ENCODE assay signal across 23 cellular contexts in the genomic region with DNA sequence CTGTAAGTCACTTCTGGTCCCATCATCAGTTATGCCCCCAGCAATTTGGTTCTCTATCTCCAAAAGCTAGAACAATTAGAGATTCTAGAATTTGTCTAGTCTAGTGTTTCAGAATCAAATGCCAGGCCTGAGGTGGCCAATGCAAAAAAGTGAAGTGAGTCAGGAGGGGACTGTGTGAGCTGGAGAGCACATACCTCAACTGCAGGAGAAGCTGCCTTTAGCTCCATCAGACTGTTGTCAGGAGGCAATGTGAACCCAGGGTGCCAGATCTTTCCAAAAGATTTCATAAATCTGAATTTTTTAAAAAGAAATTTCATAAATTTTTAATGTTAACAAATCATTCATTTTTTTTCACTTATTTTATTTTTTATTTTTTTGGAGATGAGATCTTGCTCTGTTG.
A peak's percentile ranks its signal among the peaks of the same experiment; 100 is the strongest.
DNase-seq lines count a peak whose midpoint lies in the region; ATAC-seq, FAIRE-seq and TF ChIP-seq lines count a peak whose summit lies in the region.
"Had no signal": no experiment of that assay in that cellular context is flagged by ENCODE, and none has a peak within 500 bp of the region (broad histone marks: within the 10 kb centered on the region; RNA-seq: fewer than 3 reads in every experiment).

No MANE protein-coding gene starts in this region.

- DNase-seq in DND-41 (no peak), GM12878 (ENCODE audit: low read depth, low spot score) (no peak), NCI-H2081 (lab: John Stamatoyannopoulos, UW) (no peak), Right ventricle myocardium superior (no peak)
- no peak for DNase-seq in T-helper 2 cell treated with Interferon-gamma antibody and Interleukin-4, amounts not matched to agents 5 μg/mL and 100 μg/mL, for 36 hours (ENCODE audit: low spot score)
- DNase-seq: 8988T; ACHN; AML-193; BE2C; Caco-2; CD4-positive, CD25-positive, alpha-beta regulatory T cell; CD8-positive, alpha-beta T cell; DMS153; EL; GF-D8; H9 had no signal

- H2AFZ ChIP-seq in DND-41 (ENCODE audit: low read depth, low read length) (0 out of 2 replicates have a peak overlapping the region, but pooled peaks have one; percentile 41), GM12878 (ENCODE audit: control insufficient read depth, low read depth, low read length) (no peak overlapping the region)
- H2AFZ ChIP-seq: GM23338 had no signal

- no peak for FAIRE-seq in GM12878 (lab: Jason Lieb, UNC)
- FAIRE-seq: A549, GM12892 had no signal

- H3K4me2 ChIP-seq in BLaER1 (peak overlapping the region; percentile 13), DND-41 (ENCODE audit: insufficient read depth, low read length) (no peak overlapping the region), GM12878 (ENCODE audit: control insufficient read depth, insufficient read depth) (no peak overlapping the region)
- H3K4me2 ChIP-seq: A549, GM23338 had no signal

- no TSS peak for BruUV-seq in GM12878 (replicated peaks; lab: Mats Ljungman, UMichigan)

- intact Hi-C loops in GM12878 (cut with micrococcal nuclease; ENCODE audit: unreplicated experiment): no loop called here
- intact Hi-C loops in Right ventricle myocardium superior (cut with DNase I): no loop called here

- H3K4me3 ChIP-seq in BLaER1 (no peak overlapping the region), DND-41 (ENCODE audit: low read depth in 1 of 2, low read length in 2 of 2) (no peak overlapping the region), GM12878 (no peak overlapping the region)
- H3K4me3 ChIP-seq: A549, GM23338 had no signal

- no peak for TF ChIP-seq RAD21 in GM12878 (IDR thresholded peaks at IDR 0.05; ENCODE audit: insufficient read depth, low read depth, low read length)

- in situ Hi-C loops in GM12878 (cut with MboI): no loop called here

- RAD21 ChIA-PET in GM12878 (lab: Charles Lee; ENCODE audit: unreplicated experiment): interaction anchor here (1.0 to 2.1 kb wide), 4 partner anchors 10 to 526 kb away, joined by 3 to 6 read pairs (median 3); no protein-coding TSS in a partner anchor

- no peaks in the 10 kb centered on the region for H3K36me3 ChIP-seq in BLaER1
- H3K36me3 ChIP-seq in DND-41 (ENCODE audit: insufficient read depth, low read length): no peaks in the 10 kb centered on the region
- no peaks in the 10 kb centered on the region for H3K36me3 ChIP-seq in GM12878 (ENCODE audit: control insufficient read depth in 2 of 2, insufficient read depth in 2 of 2, low read length in 1 of 2)
- H3K36me3 ChIP-seq: BE2C had no signal

- H3K36me3 Mint-ChIP-seq in stimulated activated memory B cell treated with anti-CD40 and anti-IgM and Interleukin-4, amounts not matched to agents 10 μg/mL and 1 μg/mL and 100 μg/mL, for 72 hours: no peaks in the 10 kb centered on the region
- H3K36me3 Mint-ChIP-seq in T-helper 2 cell treated with Interferon-gamma antibody and Interleukin-4, amounts not matched to agents 5 μg/mL and 100 μg/mL, for 36 hours (ENCODE audit: low read depth): peaks cover 1% of the 10 kb centered on the region
- H3K36me3 Mint-ChIP-seq: CD4-positive, CD25-positive, alpha-beta regulatory T cell; CD8-positive, alpha-beta T cell had no signal

- H3K4me3 Mint-ChIP-seq in stimulated activated memory B cell treated with anti-CD40 and anti-IgM and Interleukin-4, amounts not matched to agents 10 μg/mL and 1 μg/mL and 100 μg/mL, for 72 hours: no peak overlapping the region
- no peak overlapping the region for H3K4me3 Mint-ChIP-seq in T-helper 2 cell treated with Interferon-gamma antibody and Interleukin-4, amounts not matched to agents 5 μg/mL and 100 μg/mL, for 36 hours
- H3K4me3 Mint-ChIP-seq: CD4-positive, CD25-positive, alpha-beta regulatory T cell; CD8-positive, alpha-beta T cell; GM23338; H9 had no signal

- ATAC-seq in DND-41 (ENCODE audit: insufficient read depth, low read depth) (no peak), GM12878 (peak; percentile 40; the same call in 2 of the 3 replicates), Right ventricle myocardium superior (ENCODE audit: poor library complexity) (no peak)
- ATAC-seq in stimulated activated memory B cell treated with anti-CD40 and anti-IgM and Interleukin-4, amounts not matched to agents 10 μg/mL and 1 μg/mL and 100 μg/mL, for 72 hours: peak; percentile 47
- ATAC-seq: A549; CD8-positive, alpha-beta T cell; GM23338; HCT116 had no signal

- H3K4me1 ChIP-seq in BLaER1 (peaks cover 15% of the 10 kb centered on the region), DND-41 (ENCODE audit: insufficient read depth, low read length) (no peaks in the 10 kb centered on the region; the same call in 1 of the 2 replicates), GM12878 (ENCODE audit: control insufficient read depth, insufficient read depth, low read length) (no peaks in the 10 kb centered on the region)
- H3K4me1 ChIP-seq: A549, BE2C, Caco-2 had no signal

- CTCF ChIA-PET in GM12878 (lab: Yijun Ruan, JAX): interaction anchor here (1.1 to 1.9 kb wide), 4 partner anchors 10 to 125 kb away, joined by 3 to 8 read pairs (median 4); no protein-coding TSS in a partner anchor

- SMC1A ChIA-PET in GM12878 (lab: Charles Lee; ENCODE audit: uncharacterized antibody, unreplicated experiment): interaction anchor here (0.6 to 2.2 kb wide), 12 partner anchors 10 to 208 kb away, joined by 3 to 7 read pairs (median 3); no protein-coding TSS in a partner anchor

- no peak for TF ChIP-seq EP300 in GM12878 (IDR thresholded peaks at IDR 0.05; ENCODE audit: borderline replicate concordance in 1 of 2, control insufficient read depth in 1 of 2, low read depth in 2 of 2, low read length in 2 of 2)

- H3K9ac ChIP-seq in BLaER1 (no peak overlapping the region), DND-41 (ENCODE audit: low read depth, low read length) (no peak overlapping the region), GM12878 (ENCODE audit: control insufficient read depth, insufficient read depth, low read length) (no peak overlapping the region)

- H3K27me3 Mint-ChIP-seq in stimulated activated memory B cell treated with anti-CD40 and anti-IgM and Interleukin-4, amounts not matched to agents 10 μg/mL and 1 μg/mL and 100 μg/mL, for 72 hours: no peaks in the 10 kb centered on the region
- no peaks in the 10 kb centered on the region for H3K27me3 Mint-ChIP-seq in T-helper 2 cell treated with Interferon-gamma antibody and Interleukin-4, amounts not matched to agents 5 μg/mL and 100 μg/mL, for 36 hours (ENCODE audit: low read depth)

- H3K9me3 ChIP-seq in BLaER1 (no peaks in the 10 kb centered on the region), DND-41 (ENCODE audit: insufficient read depth, low read length, severe bottlenecking) (no peaks in the 10 kb centered on the region), GM12878 (replicated peaks; ENCODE audit: control insufficient read depth, insufficient read depth, low read length) (no peaks in the 10 kb centered on the region)
- H3K9me3 ChIP-seq: A549, BE2C, Caco-2 had no signal

- H3K27ac ChIP-seq in BLaER1: no peak overlapping the region
- H3K27ac ChIP-seq in DND-41 (ENCODE audit: low read length): no peak overlapping the region
- no peak overlapping the region for H3K27ac ChIP-seq in GM12878 (ENCODE audit: control insufficient read depth, insufficient read depth)
- H3K27ac ChIP-seq: A549, C4-2B had no signal

- H3K79me2 ChIP-seq in DND-41 (ENCODE audit: insufficient read depth, low read length) (no peaks in the 10 kb centered on the region), GM12878 (ENCODE audit: control insufficient read depth, insufficient read depth, low read length) (no peaks in the 10 kb centered on the region)

- H3K4me1 Mint-ChIP-seq in stimulated activated memory B cell treated with anti-CD40 and anti-IgM and Interleukin-4, amounts not matched to agents 10 μg/mL and 1 μg/mL and 100 μg/mL, for 72 hours: no peaks in the 10 kb centered on the region
- peaks cover 12% of the 10 kb centered on the region for H3K4me1 Mint-ChIP-seq in T-helper 2 cell treated with Interferon-gamma antibody and Interleukin-4, amounts not matched to agents 5 μg/mL and 100 μg/mL, for 36 hours (ENCODE audit: low read depth)

- H3K27me3 ChIP-seq in BLaER1 (no peaks in the 10 kb centered on the region), DND-41 (ENCODE audit: insufficient read depth, low read length, poor library complexity) (no peaks in the 10 kb centered on the region), GM12878 (replicated peaks in 1 of 2; ENCODE audit: control insufficient read depth in 2 of 2, insufficient read depth in 2 of 2, low read length in 1 of 2) (no peaks in the 10 kb centered on the region)
- H3K27me3 ChIP-seq: BE2C had no signal

- no peak for TF ChIP-seq CTCF in DND-41 (IDR thresholded peaks at IDR 0.05; ENCODE audit: borderline replicate concordance, extremely low read depth, low read length, poor library complexity, severe bottlenecking)
- no peak for TF ChIP-seq CTCF in GM12878 (IDR thresholded peaks at IDR 0.05 in 2 of 3, conservative IDR thresholded peaks at IDR 0.05 in 1 of 3; ENCODE audit: control insufficient read depth in 2 of 3, extremely low read depth in 1 of 3, insufficient read depth in 1 of 3, low read depth in 3 of 3, low read length in 3 of 3)

- no peak for TF ChIP-seq POLR2A in GM12878 (IDR thresholded peaks at IDR 0.05; ENCODE audit: low read depth, low read length)

- POLR2A ChIA-PET in GM12878 (lab: Charles Lee): interaction anchor here (1.0 kb wide), 1 partner anchor 204 kb away, joined by 4 read pairs; no protein-coding TSS in a partner anchor

- H3K9me3 Mint-ChIP-seq in stimulated activated memory B cell treated with anti-CD40 and anti-IgM and Interleukin-4, amounts not matched to agents 10 μg/mL and 1 μg/mL and 100 μg/mL, for 72 hours: no peaks in the 10 kb centered on the region
- H3K9me3 Mint-ChIP-seq in T-helper 2 cell treated with Interferon-gamma antibody and Interleukin-4, amounts not matched to agents 5 μg/mL and 100 μg/mL, for 36 hours: no peaks in the 10 kb centered on the region
- H3K9me3 Mint-ChIP-seq: CD4-positive, CD25-positive, alpha-beta regulatory T cell; CD8-positive, alpha-beta T cell; GM23338; H9 had no signal

- no peak overlapping the region for H3K27ac Mint-ChIP-seq in stimulated activated memory B cell treated with anti-CD40 and anti-IgM and Interleukin-4, amounts not matched to agents 10 μg/mL and 1 μg/mL and 100 μg/mL, for 72 hours
- H3K27ac Mint-ChIP-seq in T-helper 2 cell treated with Interferon-gamma antibody and Interleukin-4, amounts not matched to agents 5 μg/mL and 100 μg/mL, for 36 hours: no peak overlapping the region
- H3K27ac Mint-ChIP-seq: CD4-positive, CD25-positive, alpha-beta regulatory T cell; CD8-positive, alpha-beta T cell; GM23338; H9 had no signal

- no peaks in the 10 kb centered on the region for H4K20me1 ChIP-seq in BLaER1
- no peaks in the 10 kb centered on the region for H4K20me1 ChIP-seq in DND-41 (ENCODE audit: insufficient read depth, low read length)
- H4K20me1 ChIP-seq in GM12878 (ENCODE audit: control insufficient read depth, insufficient read depth): no peaks in the 10 kb centered on the region

TF ChIP-seq in GM12878, 131 proteins besides CTCF, POLR2A, EP300 and RAD21 (continues in another document):
- TF ChIP-seq BHLHE40 (IDR thresholded peaks at IDR 0.05; ENCODE audit: borderline replicate concordance in 1 of 2, low read depth in 2 of 2, low read length in 1 of 2): no peak
- TF ChIP-seq STAT1 (conservative IDR thresholded peaks at IDR 0.05): no peak
- no peak for TF ChIP-seq ZNF274 (IDR thresholded peaks at IDR 0.05; ENCODE audit: insufficient read depth, insufficient read length)
- TF ChIP-seq ZNF217 (IDR thresholded peaks at IDR 0.05): no peak

Comparison
In these comparisons a context has a peak if more than half of its experiments do, and no peak if none do; other contexts are left out.
1. ATAC-seq: peak in GM12878 (single experiment) and stimulated activated memory B cell treated with anti-CD40 and anti-IgM and Interleukin-4, amounts not matched to agents 10 μg/mL and 1 μg/mL and 100 μg/mL, for 72 hours (single experiment); none in DND-41 (single experiment) and Right ventricle myocardium superior (single experiment).